Comparison of ENCODE assay signal across 26 cellular contexts in genomic region chr12:115121053-115121452, GRCh38.
DNase-seq lines count a peak whose midpoint lies in the region; ATAC-seq, FAIRE-seq and TF ChIP-seq lines count a peak whose summit lies in the region.
"Had no signal": no experiment of that assay in that cellular context is flagged by ENCODE, and none has a peak within 500 bp of the region (broad histone marks: within the 10 kb centered on the region; RNA-seq: fewer than 3 reads in every experiment).

No MANE protein-coding gene starts in this region.

- CTCF ChIA-PET in SK-N-SH (lab: Yijun Ruan, JAX) (no interaction called here), WTC11 (lab: Charles Lee) (no interaction called here), H1 (lab: Charles Lee; ENCODE audit: partially characterized antibody) (no interaction called here)

- no peak overlapping the region for H2BK120ac ChIP-seq in H1 (replicated peaks; ENCODE audit: low read depth, low read length)

- no peak overlapping the region for H3K18ac ChIP-seq in H1 (ENCODE audit: extremely low read depth, low read length)

- H2AFZ ChIP-seq in SK-N-SH (ENCODE audit: low read depth) (no peak overlapping the region), H1 (ENCODE audit: low read length) (no peak overlapping the region)

- H3K4me1 Mint-ChIP-seq in WTC11 (peaks cover 10% of the 10 kb centered on the region; the same call in 1 of the 2 replicates), glutamatergic neuron (ENCODE audit: low read depth, unreplicated experiment) (no peaks in the 10 kb centered on the region)
- H3K4me1 Mint-ChIP-seq: CD14-positive monocyte; CD4-positive, alpha-beta memory T cell; CD4-positive, CD25-positive, alpha-beta regulatory T cell; CD8-positive, alpha-beta memory T cell had no signal

- no peak overlapping the region for H2BK12ac ChIP-seq in H1 (ENCODE audit: low read depth, low read length)

- H3K4me1 ChIP-seq in SK-N-SH (ENCODE audit: control insufficient read depth in 1 of 2, insufficient read depth in 2 of 2, low read depth in 1 of 2, low read length in 1 of 2) (no peaks in the 10 kb centered on the region), H1 (replicated peaks in 1 of 4; ENCODE audit: control insufficient read depth in 3 of 4, insufficient read depth in 4 of 4, low read length in 3 of 4) (no peaks in the 10 kb centered on the region), adrenal gland (replicated peaks in 1 of 2) (peaks cover 0 to 16% of the 10 kb centered on the region in 2 donors)
- H3K4me1 ChIP-seq: BLaER1 had no signal

- H3K9me3 ChIP-seq in SK-N-SH, result no peaks in the 10 kb centered on the region
- no peaks in the 10 kb centered on the region for H3K9me3 ChIP-seq in H1 (ENCODE audit: insufficient read depth in 2 of 2, low read depth in 1 of 2, low read length in 1 of 2)
- H3K9me3 ChIP-seq in adrenal gland (replicated peaks in 1 of 3), result no peaks in the 10 kb centered on the region
- H3K9me3 ChIP-seq: BE2C had no signal

- H3K9ac ChIP-seq in SK-N-SH (no peak overlapping the region), H1 (replicated peaks in 1 of 4; ENCODE audit: extremely low read depth in 1 of 4, low read depth in 3 of 4, low read length in 3 of 4) (no peak overlapping the region)
- H3K9ac ChIP-seq: BLaER1 had no signal

- no peak overlapping the region for H2BK5ac ChIP-seq in H1 (ENCODE audit: low read depth, low read length)

- TF ChIP-seq CTCF in SK-N-SH (IDR thresholded peaks at IDR 0.05), result no peak
- no peak for TF ChIP-seq CTCF in WTC11 (IDR thresholded peaks at IDR 0.05)
- TF ChIP-seq CTCF in H1 (IDR thresholded peaks at IDR 0.05; ENCODE audit: control extremely low read depth in 1 of 3, insufficient read depth in 1 of 3, low read depth in 1 of 3, low read length in 3 of 3), result no peak
- TF ChIP-seq CTCF in adrenal gland (IDR thresholded peaks at IDR 0.05), result no peak
- no peak for TF ChIP-seq CTCF in glutamatergic neuron (IDR thresholded peaks at IDR 0.05; ENCODE audit: partially characterized antibody, unreplicated experiment)

- ATAC-seq in SK-N-SH treated with all-trans-retinoic acid at 6 μM for 48 hours (no peak), WTC11 (no peak)
- ATAC-seq: GM12878 had no signal

- H3K23ac ChIP-seq in H1 (ENCODE audit: insufficient read length), result no peak overlapping the region

- FAIRE-seq in H1 (lab: Jason Lieb, UNC), result no peak
- FAIRE-seq: GM12878, GM12892, GM18507 had no signal

- H4K8ac ChIP-seq in H1 (ENCODE audit: extremely low read depth, insufficient read depth, low read length), result no peak overlapping the region

- no peak overlapping the region for H2BK20ac ChIP-seq in H1 (ENCODE audit: low read length)

- TF ChIP-seq EP300 in SK-N-SH (IDR thresholded peaks at IDR 0.05; ENCODE audit: borderline replicate concordance in 1 of 2, low read depth in 1 of 2, low read length in 1 of 2) (no peak), H1 (IDR thresholded peaks at IDR 0.05; ENCODE audit: borderline replicate concordance in 1 of 2, low read depth in 2 of 2, low read length in 2 of 2) (no peak)

- POLR2A ChIA-PET in SK-N-SH (lab: Yijun Ruan, JAX), result no interaction called here
- POLR2A ChIA-PET in WTC11 (lab: Charles Lee), result no interaction called here
- POLR2A ChIA-PET in H1 (lab: Charles Lee; ENCODE audit: partially characterized antibody), result no interaction called here

- no peak for TF ChIP-seq POLR2A in H1 (IDR thresholded peaks at IDR 0.05; ENCODE audit: control extremely low read depth in 1 of 2, low read depth in 2 of 2, low read length in 2 of 2)
- no peak for TF ChIP-seq POLR2A in adrenal gland (IDR thresholded peaks at IDR 0.05)

- H4K5ac ChIP-seq in H1 (ENCODE audit: insufficient read length, low read depth, low read length), result no peak overlapping the region

- H3K56ac ChIP-seq in H1 (replicated peaks; ENCODE audit: insufficient read length, low read depth, low read length), result no peak overlapping the region

- H3K79me1 ChIP-seq in H1 (ENCODE audit: low read depth, low read length), result no peaks in the 10 kb centered on the region

- H3K36me3 ChIP-seq in SK-N-SH (replicated peaks in 1 of 2; ENCODE audit: control insufficient read depth in 1 of 2, insufficient read depth in 2 of 2, low read length in 1 of 2) (no peaks in the 10 kb centered on the region), H1 (ENCODE audit: control insufficient read depth in 2 of 4, insufficient read depth in 4 of 4, low read length in 3 of 4) (no peaks in the 10 kb centered on the region), adrenal gland (replicated peaks in 1 of 2) (no peaks in the 10 kb centered on the region)
- H3K36me3 ChIP-seq: BE2C, BLaER1 had no signal

- no peak overlapping the region for H3K4me3 Mint-ChIP-seq in WTC11
- no peak overlapping the region for H3K4me3 Mint-ChIP-seq in glutamatergic neuron (ENCODE audit: unreplicated experiment)
- H3K4me3 Mint-ChIP-seq: CD14-positive monocyte; CD4-positive, alpha-beta memory T cell; CD4-positive, CD25-positive, alpha-beta regulatory T cell; CD8-positive, alpha-beta memory T cell had no signal

- H3K27me3 ChIP-seq in SK-N-SH (ENCODE audit: insufficient read depth), result no peaks in the 10 kb centered on the region
- no peaks in the 10 kb centered on the region for H3K27me3 ChIP-seq in H1 (replicated peaks in 1 of 4; ENCODE audit: control insufficient read depth in 3 of 4, extremely low read depth in 1 of 4, insufficient read depth in 3 of 4, low read length in 3 of 4)
- no peaks in the 10 kb centered on the region for H3K27me3 ChIP-seq in adrenal gland
- H3K27me3 ChIP-seq: BE2C, BLaER1 had no signal

- TF ChIP-seq RAD21 in SK-N-SH (IDR thresholded peaks at IDR 0.05; ENCODE audit: low read length), result no peak
- TF ChIP-seq RAD21 in H1 (IDR thresholded peaks at IDR 0.05 in 1 of 2, conservative IDR thresholded peaks at IDR 0.05 in 1 of 2; ENCODE audit: low read depth in 2 of 2, low read length in 2 of 2), result no peak

- no peak overlapping the region for H2BK15ac ChIP-seq in H1 (ENCODE audit: low read length)

- H3K27me3 Mint-ChIP-seq in WTC11 (ENCODE audit: low read depth) (no peaks in the 10 kb centered on the region), glutamatergic neuron (ENCODE audit: unreplicated experiment) (no peaks in the 10 kb centered on the region)
- H3K27me3 Mint-ChIP-seq: CD4-positive, alpha-beta memory T cell; CD4-positive, CD25-positive, alpha-beta regulatory T cell; CD8-positive, alpha-beta memory T cell had no signal

- no peak overlapping the region for H4K91ac ChIP-seq in H1 (replicated peaks; ENCODE audit: insufficient read length, low read length)

- H3K4me3 ChIP-seq in SK-N-SH (ENCODE audit: low read depth in 2 of 2, low read length in 1 of 2), result no peak overlapping the region
- H3K4me3 ChIP-seq in H1 (ENCODE audit: extremely low read depth in 1 of 4, insufficient read depth in 2 of 4, low read depth in 3 of 4, low read length in 4 of 4), result no peak overlapping the region
- H3K4me3 ChIP-seq in adrenal gland, result no peak overlapping the region
- H3K4me3 ChIP-seq: BLaER1, GM12878 had no signal

- H3K9me2 ChIP-seq in SK-N-SH, result no peaks in the 10 kb centered on the region

- no peak overlapping the region for H2AK5ac ChIP-seq in H1 (ENCODE audit: low read depth, low read length)

- H3K79me2 ChIP-seq in SK-N-SH (ENCODE audit: insufficient read depth) (no peaks in the 10 kb centered on the region), H1 (ENCODE audit: control insufficient read depth in 1 of 2, insufficient read depth in 2 of 2, low read length in 2 of 2) (no peaks in the 10 kb centered on the region)

- no peaks in the 10 kb centered on the region for H3K23me2 ChIP-seq in H1 (ENCODE audit: low read depth, low read length)

- H3F3A ChIP-seq in SK-N-SH (replicated peaks; ENCODE audit: insufficient read depth), result no peaks in the 10 kb centered on the region

- no peak overlapping the region for H3K14ac ChIP-seq in H1 (ENCODE audit: insufficient read length)

- intact Hi-C loops in adrenal gland (cut with DNase I), result no loop called here

- H3K9me3 Mint-ChIP-seq in WTC11 (peaks cover 18% of the 10 kb centered on the region), glutamatergic neuron (ENCODE audit: unreplicated experiment) (peaks cover 1% of the 10 kb centered on the region)

- H3K27ac Mint-ChIP-seq in WTC11 (no peak overlapping the region), glutamatergic neuron (ENCODE audit: unreplicated experiment) (no peak overlapping the region)
- H3K27ac Mint-ChIP-seq: CD14-positive monocyte; CD4-positive, CD25-positive, alpha-beta regulatory T cell; CD8-positive, alpha-beta memory T cell had no signal

- H4K20me1 ChIP-seq in SK-N-SH (ENCODE audit: insufficient read depth) (no peaks in the 10 kb centered on the region), H1 (replicated peaks in 1 of 2; ENCODE audit: control insufficient read depth in 1 of 2, insufficient read depth in 2 of 2, low read length in 2 of 2) (no peaks in the 10 kb centered on the region)
- H4K20me1 ChIP-seq: BLaER1 had no signal

- H3K27ac ChIP-seq in SK-N-SH (ENCODE audit: low read depth in 2 of 2, low read length in 1 of 2) (no peak overlapping the region), H1 (ENCODE audit: low read depth, low read length) (no peak overlapping the region), adrenal gland (no peak overlapping the region)
- H3K27ac ChIP-seq: 22Rv1, BLaER1 had no signal

- DNase-seq in SK-N-SH, result no peak
- DNase-seq in WTC11 (ENCODE audit: low spot score), result no peak
- DNase-seq in H1 (ENCODE audit: low read depth in 1 of 2, low spot score in 2 of 2), result no peak
- no peak for DNase-seq in adrenal gland
- no peak for DNase-seq in glutamatergic neuron
- DNase-seq: ACHN; BE2C; C1 segment of cervical spinal cord; CD4-positive, alpha-beta memory T cell; CD4-positive, CD25-positive, alpha-beta regulatory T cell; CD8-positive, alpha-beta memory T cell; COR-L47; DMS 273 treated with DMSO at 0.1 percent for 48 hours; DMS153; DMS53; DMS79; DND-41; EL; GDM1 had no signal

- H3K36me3 Mint-ChIP-seq in WTC11 (no peaks in the 10 kb centered on the region), glutamatergic neuron (ENCODE audit: unreplicated experiment) (no peaks in the 10 kb centered on the region)
- H3K36me3 Mint-ChIP-seq: CD14-positive monocyte; CD4-positive, alpha-beta memory T cell; CD4-positive, CD25-positive, alpha-beta regulatory T cell; CD8-positive, alpha-beta memory T cell had no signal

- no peak overlapping the region for H3K4me2 ChIP-seq in SK-N-SH
- no peak overlapping the region for H3K4me2 ChIP-seq in H1 (ENCODE audit: insufficient read depth in 1 of 2, low read depth in 2 of 2, low read length in 2 of 2)
- H3K4me2 ChIP-seq: BLaER1 had no signal

- no peak overlapping the region for H3K4ac ChIP-seq in H1 (replicated peaks; ENCODE audit: insufficient read length, low read depth, low read length)

TF ChIP-seq in SK-N-SH, 30 proteins besides CTCF, POLR2A, EP300 and RAD21 (continues in another document):
- TF ChIP-seq TEAD4 (IDR thresholded peaks at IDR 0.05; ENCODE audit: borderline replicate concordance, insufficient read depth), result no peak

TF ChIP-seq in SK-N-SH treated with all-trans-retinoic acid at 6 μM for 48 hours, 23 proteins besides CTCF, POLR2A, EP300 and RAD21 (continues in another document):
- TF ChIP-seq ISL1 (CRISPR knock-in tag; IDR thresholded peaks at IDR 0.05), result no peak

TF ChIP-seq in WTC11, 78 proteins besides CTCF, POLR2A, EP300 and RAD21 (continues in another document):
- no peak for TF ChIP-seq EMX1 (CRISPR knock-in tag; IDR thresholded peaks at IDR 0.05)
- TF ChIP-seq NFATC4 (CRISPR knock-in tag; IDR thresholded peaks at IDR 0.05), result no peak
